In the genomic region with DNA sequence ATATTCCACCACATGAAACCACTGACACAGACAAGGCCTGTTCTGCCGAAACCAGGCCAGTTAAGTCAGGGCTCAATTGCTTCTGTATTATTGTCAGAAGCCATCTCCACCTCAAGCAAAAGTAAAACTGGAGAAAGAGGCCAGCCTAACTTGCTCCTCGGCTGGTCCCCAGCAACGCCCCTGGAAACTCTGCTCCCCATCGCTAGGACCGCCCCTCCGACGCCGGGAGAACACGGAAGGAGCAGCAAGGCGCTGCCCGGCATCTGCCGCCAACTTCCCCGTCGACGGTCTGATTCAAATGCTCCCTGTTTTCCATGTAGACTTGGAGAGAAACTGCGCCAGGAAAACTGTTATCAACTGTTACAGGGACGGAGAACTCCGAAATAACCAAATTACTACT, we compare ENCODE assay signal across 8 cellular contexts. TPM values are rescaled to one million over a fixed set of nuclear protein-coding genes. Genes with fewer than 3 reads are reported as not detected.
DNase-seq lines count a peak whose midpoint lies in the region; ATAC-seq and TF ChIP-seq lines count a peak whose summit lies in the region.
"Not testable (repeated sequence)": the region's sequence is repeated elsewhere in the genome, so short reads cannot be mapped to it uniquely, and the experiment has no call there.

No MANE protein-coding gene starts in this region.

- H3K4me3 ChIP-seq in BLaER1 = peak overlapping the region; percentile 73
- H3K4me3 ChIP-seq in MM.1S (ENCODE audit: low read length) = peak overlapping the region; percentile 46
- H3K4me3 ChIP-seq in endocrine pancreas (ENCODE audit: control insufficient read depth, insufficient read depth, low read length) = peak overlapping the region; percentile 52
- H3K4me3 ChIP-seq in sigmoid colon = peak overlapping the region; percentile 58 to 62 (median 61)

- ATAC-seq in GM19324 (IDR thresholded peaks at IDR 0.05; ENCODE audit: low FRiP score, unreplicated experiment) (peak; percentile 61), HG02938 (IDR thresholded peaks at IDR 0.05; ENCODE audit: unreplicated experiment) (peak; percentile 70)

- H3K27me3 ChIP-seq in BLaER1; MM.1S (replicated peaks; ENCODE audit: insufficient read depth, low read length); endocrine pancreas (ENCODE audit: control insufficient read depth, insufficient read depth, low read length); sigmoid colon: not testable (repeated sequence)

- peaks cover 30% of the 10 kb centered on the region for H3K79me2 ChIP-seq in MM.1S (ENCODE audit: low read length)

- H3K4me2 ChIP-seq in BLaER1 = peak overlapping the region; percentile 66
- peak overlapping the region; percentile 27; the same call in 1 of the 2 replicates for H3K4me2 ChIP-seq in MM.1S (ENCODE audit: low read depth, low read length)

- H3K27me3 Mint-ChIP-seq in activated CD4-positive, alpha-beta memory T cell treated with anti-CD3 and anti-CD28 coated beads, Interleukin-2, amount 10 ng/mL, durations not matched to agents 7 days and 5 days = not testable (repeated sequence)

- not testable (repeated sequence) for H3K4me1 ChIP-seq in BLaER1; MM.1S (ENCODE audit: low read length); endocrine pancreas (ENCODE audit: control insufficient read depth, insufficient read depth, low read length); sigmoid colon

- peaks cover 13% of the 10 kb centered on the region; the same call in 1 of the 2 replicates for H4K20me1 ChIP-seq in BLaER1
- not testable (repeated sequence) for H4K20me1 ChIP-seq in MM.1S (ENCODE audit: insufficient read depth, low read length)

- not testable (repeated sequence) for TF ChIP-seq EP300 in sigmoid colon (IDR thresholded peaks at IDR 0.05)

- H3K9me3 ChIP-seq in BLaER1; MM.1S (replicated peaks; ENCODE audit: insufficient read depth, low read length); endocrine pancreas (ENCODE audit: control insufficient read depth, low read length); sigmoid colon: not testable (repeated sequence)

- H3K27ac ChIP-seq in BLaER1 = not testable (repeated sequence)
- H3K27ac ChIP-seq in MM.1S (ENCODE audit: low read length) = peak overlapping the region; percentile 37; the same call in 1 of the 2 replicates
- peak overlapping the region; percentile 80 to 87 (median 84) for H3K27ac ChIP-seq in sigmoid colon

- not testable (repeated sequence) for H3K9me2 ChIP-seq in MM.1S (replicated peaks; ENCODE audit: insufficient read depth, low read length)

- H3K9ac ChIP-seq in BLaER1 (peak overlapping the region; percentile 80), MM.1S (ENCODE audit: low read length) (peak overlapping the region; percentile 45; the same call in 1 of the 2 replicates), endocrine pancreas (ENCODE audit: control insufficient read depth, insufficient read depth, low read length) (peak overlapping the region; percentile 51)

- peaks cover 14% of the 10 kb centered on the region for H3K4me1 Mint-ChIP-seq in activated CD4-positive, alpha-beta memory T cell treated with anti-CD3 and anti-CD28 coated beads, Interleukin-2, amount 10 ng/mL, durations not matched to agents 7 days and 5 days

- not testable (repeated sequence) for H3K36me3 Mint-ChIP-seq in activated CD4-positive, alpha-beta memory T cell treated with anti-CD3 and anti-CD28 coated beads, Interleukin-2, amount 10 ng/mL, durations not matched to agents 7 days and 5 days (ENCODE audit: low read depth)

- H3K4me3 Mint-ChIP-seq in activated CD4-positive, alpha-beta memory T cell treated with anti-CD3 and anti-CD28 coated beads, Interleukin-2, amount 10 ng/mL, durations not matched to agents 7 days and 5 days = peak overlapping the region; percentile 85

- intact Hi-C loops in sigmoid colon (cut with DNase I) = not testable (repeated sequence)

- peak overlapping the region; percentile 88 for H3K27ac Mint-ChIP-seq in activated CD4-positive, alpha-beta memory T cell treated with anti-CD3 and anti-CD28 coated beads, Interleukin-2, amount 10 ng/mL, durations not matched to agents 7 days and 5 days

- CTCF ChIA-PET in activated CD4-positive, alpha-beta memory T cell treated with anti-CD3 and anti-CD28 coated beads, Interleukin-2, amount 10 ng/mL, durations not matched to agents 7 days and 5 days (lab: Charles Lee) = not testable (repeated sequence)

- 0 to 1% methylated on average over 15 to 16 of the region's 18 CpGs for WGBS in sigmoid colon, 2 donors

- TF ChIP-seq CTCF in MM.1S (IDR thresholded peaks at IDR 0.05; ENCODE audit: low read length); sigmoid colon (IDR thresholded peaks at IDR 0.05): not testable (repeated sequence)

- POLR2A ChIA-PET in activated CD4-positive, alpha-beta memory T cell treated with anti-CD3 and anti-CD28 coated beads, Interleukin-2, amount 10 ng/mL, durations not matched to agents 7 days and 5 days (lab: Charles Lee) = not testable (repeated sequence)

- not testable (repeated sequence) for H3K36me3 ChIP-seq in BLaER1; MM.1S (replicated peaks; ENCODE audit: insufficient read depth, low read length); endocrine pancreas (ENCODE audit: control insufficient read depth, insufficient read depth, low read length); sigmoid colon

- not testable (repeated sequence) for H3F3A ChIP-seq in MM.1S (ENCODE audit: insufficient read depth, low read length)

- not testable (repeated sequence) for H3K9me3 Mint-ChIP-seq in activated CD4-positive, alpha-beta memory T cell treated with anti-CD3 and anti-CD28 coated beads, Interleukin-2, amount 10 ng/mL, durations not matched to agents 7 days and 5 days

- peak in 1 of 2 donors; percentile 19 for TF ChIP-seq POLR2A in sigmoid colon (IDR thresholded peaks at IDR 0.05)

- H2AFZ ChIP-seq in MM.1S (ENCODE audit: low read length) = not testable (repeated sequence)

- DNase-seq in MM.1S (peak; percentile 58), left kidney (ENCODE audit: low read depth, low spot score) (peak; percentile 5)
- peak; percentile 34 for DNase-seq in activated CD4-positive, alpha-beta memory T cell treated with anti-CD3 and anti-CD28 coated beads, Interleukin-2, amount 10 ng/mL, durations not matched to agents 7 days and 5 days
- not testable (repeated sequence) for DNase-seq in sigmoid colon

RNA-seq across cellular contexts. Expression of a gene that starts 26.3 kb away (rescaled TPM):
- total RNA-seq in activated CD4-positive, alpha-beta memory T cell treated with anti-CD3 and anti-CD28 coated beads, Interleukin-2, amount 10 ng/mL, durations not matched to agents 7 days and 5 days = under 1 TPM; 0.45 to 0.73 TPM
- total RNA-seq in sigmoid colon = not detected
- polyA plus RNA-seq in sigmoid colon = 10 to 100 TPM in 1 of 3 donors, 1 to 10 TPM in 1, not detected in 1; 2.5 to 11.1 TPM
